8 cellular contexts compared by ENCODE assay signal in the genomic region with DNA sequence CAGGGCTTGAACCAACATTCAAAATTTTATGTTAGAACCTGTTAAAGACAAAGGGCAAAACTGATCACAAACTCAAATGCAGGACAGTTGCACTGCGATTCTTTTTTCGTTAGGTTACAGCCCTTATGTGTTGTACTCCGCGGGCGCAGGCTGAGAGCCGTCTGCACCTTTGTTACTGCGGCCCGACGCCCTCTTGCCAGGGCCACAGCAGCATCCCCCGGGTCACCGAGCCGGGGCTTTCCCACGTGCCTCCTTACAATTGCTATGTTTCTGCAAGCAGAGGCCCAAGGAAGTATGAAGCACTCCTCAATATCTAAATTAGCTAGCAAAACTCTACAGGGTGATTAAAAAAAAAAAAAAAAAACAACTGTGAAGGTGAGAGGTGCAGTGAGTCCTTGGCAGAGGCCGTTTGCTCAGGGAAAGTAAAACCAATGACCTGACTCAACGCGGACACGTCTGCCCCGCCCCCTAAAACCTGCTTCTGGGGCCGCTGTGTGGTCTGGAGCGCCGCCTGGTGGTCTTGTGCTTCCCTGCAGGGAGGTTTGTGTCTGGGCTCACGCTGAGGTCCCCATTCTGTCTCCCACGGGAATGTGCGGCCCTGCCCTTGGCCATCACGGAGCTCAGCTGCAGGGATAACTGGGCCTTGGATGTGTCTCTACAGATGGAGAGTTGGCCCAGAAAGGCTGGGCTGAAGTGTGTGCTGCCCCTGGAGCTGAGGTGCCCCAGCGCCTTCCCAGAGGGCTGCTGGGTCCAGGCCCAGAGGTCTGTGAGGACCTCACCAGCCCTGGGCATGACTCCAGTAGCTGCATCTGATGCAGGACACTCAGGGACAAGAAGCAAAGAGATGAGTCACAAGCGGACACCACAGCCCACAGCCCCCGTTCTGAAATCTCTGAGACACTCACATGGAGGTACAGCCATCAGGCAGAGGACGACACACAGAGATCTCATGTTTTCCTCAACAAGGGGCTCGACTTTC.
DNase-seq lines count a peak whose midpoint lies in the region; ATAC-seq and FAIRE-seq lines count a peak whose summit lies in the region.

No MANE protein-coding gene starts in this region.

- H3K4me1 ChIP-seq in CD4-positive, alpha-beta memory T cell (ENCODE audit: insufficient read depth, low read length) = peaks cover 15% of the 10 kb centered on the region

- intact Hi-C loops in CD4-positive, alpha-beta memory T cell (cut with micrococcal nuclease) = loop anchor here (5.0 kb wide), 1 partner anchor 268 kb away; no protein-coding TSS in a partner anchor

- H3K27ac Mint-ChIP-seq in CD4-positive, alpha-beta memory T cell = peak overlapping the region in 1 of 7 donors; percentile 4

- CTCF ChIA-PET in CD4-positive, alpha-beta memory T cell (lab: Charles Lee; ENCODE audit: partially characterized antibody) = interaction anchor here (0.7 to 2.4 kb wide), 15 partner anchors 9 to 270 kb away, joined by 3 to 13 read pairs (median 4); no protein-coding TSS in a partner anchor

- FAIRE-seq in RCC 7860 (lab: Jason Lieb, UNC) = no peak

- H3K4me3 Mint-ChIP-seq in CD4-positive, alpha-beta memory T cell = peak overlapping the region in 2 of 8 donors; percentile 32 to 43
- peak overlapping the region; percentile 19 for H3K4me3 Mint-ChIP-seq in activated T-cell treated with anti-CD3 and anti-CD28 coated beads, Interleukin-2, amount 50 U/mL, for 4 hours

- peak; percentile 51 to 64 (median 55) for DNase-seq in CD4-positive, alpha-beta memory T cell
- peak; percentile 58 for DNase-seq in HT1080 (ENCODE audit: low read depth)
- peak; percentile 29 for DNase-seq in RCC 7860 (ENCODE audit: low spot score)
- peak; percentile 76 for DNase-seq in activated T-cell treated with anti-CD3 and anti-CD28 coated beads, Interleukin-2, amount 50 U/mL, for 4 hours
- DNase-seq in islet precursor cell = peak; percentile 37
- peak; percentile 46 to 66 for DNase-seq in stimulated activated CD8-positive, alpha-beta memory T cell treated with anti-CD3 and anti-CD28 coated beads, Interleukin-4, amount 100 ng/mL, for 4 hours (ENCODE audit: low read depth in 2 of 2, low spot score in 1 of 2)

- peaks cover 0 to 10% of the 10 kb centered on the region in 2 donors for H3K27me3 Mint-ChIP-seq in CD4-positive, alpha-beta memory T cell
- peaks cover 11% of the 10 kb centered on the region for H3K27me3 Mint-ChIP-seq in activated T-cell treated with anti-CD3 and anti-CD28 coated beads, Interleukin-2, amount 50 U/mL, for 4 hours (ENCODE audit: low read depth)

- no peaks in the 10 kb centered on the region for H3K36me3 ChIP-seq in CD4-positive, alpha-beta memory T cell (ENCODE audit: insufficient read depth, low read length)

- H3K36me3 Mint-ChIP-seq in CD4-positive, alpha-beta memory T cell = no peaks in the 10 kb centered on the region
- H3K36me3 Mint-ChIP-seq in activated T-cell treated with anti-CD3 and anti-CD28 coated beads, Interleukin-2, amount 50 U/mL, for 4 hours (ENCODE audit: insufficient read depth) = no peaks in the 10 kb centered on the region

- H3K27ac ChIP-seq in CD4-positive, alpha-beta memory T cell (ENCODE audit: low read depth, low read length) = no peak overlapping the region

- peaks cover 4 to 16% (median 13%) of the 10 kb centered on the region in 4 donors for H3K4me1 Mint-ChIP-seq in CD4-positive, alpha-beta memory T cell
- peaks cover 14% of the 10 kb centered on the region for H3K4me1 Mint-ChIP-seq in activated T-cell treated with anti-CD3 and anti-CD28 coated beads, Interleukin-2, amount 50 U/mL, for 4 hours (ENCODE audit: low read depth)

- POLR2A ChIA-PET in CD4-positive, alpha-beta memory T cell (lab: Charles Lee; ENCODE audit: partially characterized antibody) = no interaction called here

- no peak overlapping the region for H3K4me3 ChIP-seq in CD4-positive, alpha-beta memory T cell (ENCODE audit: low read length in 2 of 2)

- H3K27me3 ChIP-seq in CD4-positive, alpha-beta memory T cell (ENCODE audit: insufficient read depth, low read length) = no peaks in the 10 kb centered on the region

- peaks cover 0 to 2% of the 10 kb centered on the region in 2 donors for H3K9me3 ChIP-seq in CD4-positive, alpha-beta memory T cell (ENCODE audit: control insufficient read depth in 1 of 2, low read length in 2 of 2)

- peak; percentile 89 to 92 for ATAC-seq in activated T-cell treated with anti-CD3 and anti-CD28 coated beads, Interleukin-2, amount 50 U/mL, for 4 hours
- ATAC-seq in HG03045 (IDR thresholded peaks at IDR 0.05; ENCODE audit: unreplicated experiment) (no peak), HG02870 (IDR thresholded peaks at IDR 0.05; ENCODE audit: unreplicated experiment) (no peak)

- H3K9me3 Mint-ChIP-seq in CD4-positive, alpha-beta memory T cell = peaks cover 0 to 6% (median 1%) of the 10 kb centered on the region in 8 donors
- no peaks in the 10 kb centered on the region for H3K9me3 Mint-ChIP-seq in activated T-cell treated with anti-CD3 and anti-CD28 coated beads, Interleukin-2, amount 50 U/mL, for 4 hours

Comparison
In these comparisons a context has a peak if more than half of its experiments do, and no peak if none do; other contexts are left out.
1. ATAC-seq: peak in activated T-cell treated with anti-CD3 and anti-CD28 coated beads, Interleukin-2, amount 50 U/mL, for 4 hours (2 of 2); none in HG03045 (single experiment) and HG02870 (single experiment).
2. Peak in every context shown above with its lines, with median percentiles within 50 percentile points of each other: DNase-seq.